ENCODE assay signal across 22 cellular contexts in the genomic region with DNA sequence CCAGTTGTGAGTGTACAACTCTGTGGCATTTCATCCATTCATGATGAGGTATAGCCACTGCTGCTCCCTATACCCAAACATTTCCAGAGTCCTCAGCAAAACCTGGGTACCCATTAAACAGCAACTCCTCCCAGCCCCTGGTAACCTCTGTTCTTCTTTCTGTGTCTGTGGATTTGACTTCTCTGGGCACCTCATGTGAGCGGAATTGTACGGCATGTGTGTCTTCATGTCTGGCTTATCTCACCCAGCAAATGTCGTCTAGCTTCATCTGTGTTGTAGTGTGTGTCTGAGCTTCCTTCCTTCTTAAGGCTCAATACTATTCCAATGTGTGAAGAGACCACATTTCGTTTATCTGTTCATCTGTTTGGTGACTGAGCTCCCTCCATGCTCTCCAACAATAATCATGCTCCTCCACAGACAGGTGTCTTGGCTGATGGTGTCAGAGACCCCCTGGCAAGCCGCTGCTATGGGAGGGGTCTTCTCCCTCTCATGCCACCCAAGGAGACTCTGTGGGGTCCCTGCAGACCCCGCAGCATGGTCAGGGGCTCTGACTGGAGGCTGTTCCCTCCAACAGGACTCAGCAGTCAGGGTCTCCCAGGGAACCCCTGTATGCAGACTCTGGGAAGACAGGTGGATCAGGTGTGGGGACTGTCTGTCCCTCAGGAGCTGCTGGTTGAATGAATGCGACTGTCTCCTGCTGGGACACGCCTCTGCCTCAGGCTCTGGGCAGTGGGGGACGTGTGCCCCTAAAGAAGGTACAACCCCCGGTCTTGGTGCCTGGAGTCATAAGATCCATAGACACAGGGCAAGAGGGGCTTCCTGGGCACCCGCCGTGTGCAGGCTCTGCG. TPM values are rescaled to one million over a fixed set of nuclear protein-coding genes. Genes with fewer than 3 reads are reported as not detected.
A peak's percentile ranks its signal among the peaks of the same experiment; 100 is the strongest.
DNase-seq lines count a peak whose midpoint lies in the region; ATAC-seq and TF ChIP-seq lines count a peak whose summit lies in the region.
"Had no signal": no experiment of that assay in that cellular context is flagged by ENCODE, and none has a peak within 500 bp of the region (broad histone marks: within the 10 kb centered on the region; RNA-seq: fewer than 3 reads in every experiment).

No MANE protein-coding gene starts in this region.

- no peak overlapping the region for H2BK5ac ChIP-seq in neuronal stem cell (ENCODE audit: low read length)

- no peaks in the 10 kb centered on the region for H3K9me3 Mint-ChIP-seq in natural killer cell treated with Interleukin-12 subunit alpha and Interleukin-12 subunit beta and Interleukin-15 and Interleukin-18, amount 100 ng/mL, for 72 hours
- no peaks in the 10 kb centered on the region for H3K9me3 Mint-ChIP-seq in natural killer cell
- peaks cover 5% of the 10 kb centered on the region for H3K9me3 Mint-ChIP-seq in activated B cell treated with CpG ODN at 0.5 μM for 24 hours

- no peaks in the 10 kb centered on the region for H3K36me3 Mint-ChIP-seq in natural killer cell treated with Interleukin-12 subunit alpha and Interleukin-12 subunit beta and Interleukin-15 and Interleukin-18, amount 100 ng/mL, for 72 hours
- H3K36me3 Mint-ChIP-seq in natural killer cell (no peaks in the 10 kb centered on the region), activated B cell treated with CpG ODN at 0.5 μM for 24 hours (ENCODE audit: low read depth) (no peaks in the 10 kb centered on the region)

- intact Hi-C loops in natural killer cell (cut with micrococcal nuclease): no loop called here
- intact Hi-C loops in activated B cell treated with CpG ODN at 0.5 μM for 24 hours (cut with micrococcal nuclease): no loop called here
- intact Hi-C loops in Right ventricle myocardium inferior (cut with DNase I): no loop called here

- H3K9ac ChIP-seq in neuronal stem cell (ENCODE audit: low read depth, low read length, poor library complexity): peak overlapping the region; percentile 38

- DNase-seq in natural killer cell treated with Interleukin-12 subunit alpha and Interleukin-12 subunit beta and Interleukin-15 and Interleukin-18, amount 100 ng/mL, for 72 hours (ENCODE audit: low spot score): peak; percentile 51
- DNase-seq in natural killer cell (no peak), activated B cell treated with CpG ODN at 0.5 μM for 24 hours (no peak), neuronal stem cell (ENCODE audit: low spot score) (no peak), BE2C (no peak), Right ventricle myocardium inferior (ENCODE audit: missing footprints) (no peak)
- DNase-seq: EL, GF-D8, GOT3, Kasumi-1, NCI-H1417, NCI-H1694 treated with DMSO at 0.1 percent for 48 hours, NCI-H2081 treated with DMSO at 0.1 percent for 48 hours, NCI-H446, NCI-H526 treated with DMSO at 0.1 percent for 48 hours, SIG-M5 had no signal

- no peaks in the 10 kb centered on the region for H3K79me1 ChIP-seq in neuronal stem cell (ENCODE audit: low read depth, low read length)

- no peak overlapping the region for H3K4me3 Mint-ChIP-seq in natural killer cell treated with Interleukin-12 subunit alpha and Interleukin-12 subunit beta and Interleukin-15 and Interleukin-18, amount 100 ng/mL, for 72 hours
- H3K4me3 Mint-ChIP-seq in natural killer cell (no peak overlapping the region), activated B cell treated with CpG ODN at 0.5 μM for 24 hours (no peak overlapping the region)
- H3K4me3 Mint-ChIP-seq: B cell had no signal

- no peak overlapping the region for H3K4me2 ChIP-seq in neuronal stem cell (ENCODE audit: insufficient read depth, low read length, poor library complexity, severe bottlenecking)
- H3K4me2 ChIP-seq: A549 had no signal

- CTCF ChIA-PET in activated B cell treated with CpG ODN at 0.5 μM for 24 hours (lab: Charles Lee): no interaction called here

- ATAC-seq in natural killer cell treated with Interleukin-12 subunit alpha and Interleukin-12 subunit beta and Interleukin-15 and Interleukin-18, amount 100 ng/mL, for 72 hours: no peak
- ATAC-seq in natural killer cell: no peak
- ATAC-seq in activated B cell treated with CpG ODN at 0.5 μM for 24 hours (ENCODE audit: low read depth): no peak
- no peak for ATAC-seq in Right ventricle myocardium inferior
- ATAC-seq in HG02759 (IDR thresholded peaks at IDR 0.05; ENCODE audit: unreplicated experiment): no peak
- ATAC-seq: A549, HCT116 had no signal

- H2BK120ac ChIP-seq in neuronal stem cell (ENCODE audit: low read depth, low read length): no peak overlapping the region

- H2AK5ac ChIP-seq in neuronal stem cell (ENCODE audit: low read depth, low read length): peak overlapping the region; percentile 53

- H3K4me3 ChIP-seq in neuronal stem cell (ENCODE audit: low read length in 2 of 2) (no peak overlapping the region), BE2C (ENCODE audit: low read depth, low read length) (no peak overlapping the region)
- H3K4me3 ChIP-seq: A549 had no signal

- no peak overlapping the region for H3K27ac Mint-ChIP-seq in natural killer cell treated with Interleukin-12 subunit alpha and Interleukin-12 subunit beta and Interleukin-15 and Interleukin-18, amount 100 ng/mL, for 72 hours
- no peak overlapping the region for H3K27ac Mint-ChIP-seq in natural killer cell
- peak overlapping the region; percentile 3 for H3K27ac Mint-ChIP-seq in activated B cell treated with CpG ODN at 0.5 μM for 24 hours
- H3K27ac Mint-ChIP-seq: B cell had no signal

- H3K4me1 Mint-ChIP-seq in natural killer cell treated with Interleukin-12 subunit alpha and Interleukin-12 subunit beta and Interleukin-15 and Interleukin-18, amount 100 ng/mL, for 72 hours (ENCODE audit: low read depth in 2 of 2): no peaks in the 10 kb centered on the region
- H3K4me1 Mint-ChIP-seq in natural killer cell (no peaks in the 10 kb centered on the region), activated B cell treated with CpG ODN at 0.5 μM for 24 hours (peaks cover 28% of the 10 kb centered on the region)

- no peak overlapping the region for H3K27ac ChIP-seq in neuronal stem cell (replicated peaks; ENCODE audit: low read length)
- H3K27ac ChIP-seq: A549 had no signal

- peaks cover 0 to 2% of the 10 kb centered on the region in 2 donors for H3K4me1 ChIP-seq in neuronal stem cell (ENCODE audit: control insufficient read depth in 2 of 2, insufficient read depth in 1 of 2, low read depth in 1 of 2, low read length in 2 of 2)
- peaks cover 14% of the 10 kb centered on the region for H3K4me1 ChIP-seq in BE2C
- H3K4me1 ChIP-seq: A549 had no signal

- H2BK15ac ChIP-seq in neuronal stem cell (ENCODE audit: low read length): peak overlapping the region; percentile 60

- no peak overlapping the region for H4K91ac ChIP-seq in neuronal stem cell (ENCODE audit: low read depth, low read length, poor library complexity)

- no peak overlapping the region for H3K14ac ChIP-seq in neuronal stem cell (ENCODE audit: low read length)

- TF ChIP-seq CTCF in natural killer cell (IDR thresholded peaks at IDR 0.05) (no peak), activated B cell treated with CpG ODN at 0.5 μM for 24 hours (IDR thresholded peaks at IDR 0.05) (no peak), BE2C (IDR thresholded peaks at IDR 0.05; ENCODE audit: low read depth, low read length) (no peak)

- H3K36me3 ChIP-seq in neuronal stem cell (replicated peaks in 1 of 2; ENCODE audit: control insufficient read depth in 2 of 2, insufficient read depth in 2 of 2, low read length in 2 of 2) (no peaks in the 10 kb centered on the region), BE2C (no peaks in the 10 kb centered on the region)

- no CpG with 5 or more reads among the region's 13 CpGs for WGBS in neuronal stem cell (ENCODE audit: extremely low coverage in 2 of 2, insufficient read length in 2 of 2, insufficient replicate concordance in 1 of 2), 2 donors

- POLR2A ChIA-PET in activated B cell treated with CpG ODN at 0.5 μM for 24 hours (lab: Charles Lee): no interaction called here

- H3K27me3 ChIP-seq in neuronal stem cell (ENCODE audit: control insufficient read depth in 3 of 3, insufficient read depth in 3 of 3, low read depth in 1 of 3, low read length in 3 of 3) (peaks cover 0 to 14% (median 0%) of the 10 kb centered on the region in 3 experiments), BE2C (no peaks in the 10 kb centered on the region)

- no peak overlapping the region for H2AFZ ChIP-seq in neuronal stem cell (ENCODE audit: low read length)

- no peak overlapping the region for H4K8ac ChIP-seq in neuronal stem cell (ENCODE audit: low read depth, low read length)

- H3K18ac ChIP-seq in neuronal stem cell (ENCODE audit: low read length): no peak overlapping the region

- no peak overlapping the region for H3K4ac ChIP-seq in neuronal stem cell (ENCODE audit: low read length)

- H3K23ac ChIP-seq in neuronal stem cell (ENCODE audit: low read depth, low read length, poor library complexity): no peak overlapping the region

- H3K9me3 ChIP-seq in neuronal stem cell (replicated peaks in 1 of 2; ENCODE audit: control insufficient read depth in 2 of 2, insufficient read depth in 1 of 2, low read depth in 1 of 2, low read length in 2 of 2): peaks cover 0 to 2% of the 10 kb centered on the region in 2 donors
- no peaks in the 10 kb centered on the region; the same call in 1 of the 2 replicates for H3K9me3 ChIP-seq in BE2C

- peaks cover 6 to 17% of the 10 kb centered on the region in 2 donors for H3K27me3 Mint-ChIP-seq in natural killer cell treated with Interleukin-12 subunit alpha and Interleukin-12 subunit beta and Interleukin-15 and Interleukin-18, amount 100 ng/mL, for 72 hours
- H3K27me3 Mint-ChIP-seq in natural killer cell (ENCODE audit: low read depth in 2 of 2): peaks cover 15 to 21% of the 10 kb centered on the region in 2 donors
- H3K27me3 Mint-ChIP-seq in activated B cell treated with CpG ODN at 0.5 μM for 24 hours: peaks cover 7% of the 10 kb centered on the region

- H2BK12ac ChIP-seq in neuronal stem cell (ENCODE audit: low read length): no peak overlapping the region

RNA-seq across cellular contexts. Expression of a gene that starts 52.7 kb away (rescaled TPM):
- under 1 TPM in 1 of 2 donors, not detected in 1; 0.89 TPM for total RNA-seq in natural killer cell treated with Interleukin-12 subunit alpha and Interleukin-12 subunit beta and Interleukin-15 and Interleukin-18, amount 100 ng/mL, for 72 hours
- total RNA-seq in natural killer cell: under 1 TPM; 0.23 to 0.42 (median 0.40) TPM
- total RNA-seq in activated B cell treated with CpG ODN at 0.5 μM for 24 hours: 2.2 and 2.7 TPM in 2 replicates
- 0.26 TPM for polyA plus RNA-seq in neuronal stem cell (2013, experiment 1 of 2)
- 0.36 TPM for polyA plus RNA-seq in neuronal stem cell (2013, experiment 2 of 2)
- 0.76 TPM for polyA plus RNA-seq in BE2C (2012; ENCODE audit: insufficient read depth, insufficient read length, low read depth)
- 0.11 TPM for total RNA-seq in Right ventricle myocardium inferior
- total RNA-seq: MCF 10A, RPMI7951 had no signal
